9 cellular contexts compared by ENCODE assay signal in the genomic region with DNA sequence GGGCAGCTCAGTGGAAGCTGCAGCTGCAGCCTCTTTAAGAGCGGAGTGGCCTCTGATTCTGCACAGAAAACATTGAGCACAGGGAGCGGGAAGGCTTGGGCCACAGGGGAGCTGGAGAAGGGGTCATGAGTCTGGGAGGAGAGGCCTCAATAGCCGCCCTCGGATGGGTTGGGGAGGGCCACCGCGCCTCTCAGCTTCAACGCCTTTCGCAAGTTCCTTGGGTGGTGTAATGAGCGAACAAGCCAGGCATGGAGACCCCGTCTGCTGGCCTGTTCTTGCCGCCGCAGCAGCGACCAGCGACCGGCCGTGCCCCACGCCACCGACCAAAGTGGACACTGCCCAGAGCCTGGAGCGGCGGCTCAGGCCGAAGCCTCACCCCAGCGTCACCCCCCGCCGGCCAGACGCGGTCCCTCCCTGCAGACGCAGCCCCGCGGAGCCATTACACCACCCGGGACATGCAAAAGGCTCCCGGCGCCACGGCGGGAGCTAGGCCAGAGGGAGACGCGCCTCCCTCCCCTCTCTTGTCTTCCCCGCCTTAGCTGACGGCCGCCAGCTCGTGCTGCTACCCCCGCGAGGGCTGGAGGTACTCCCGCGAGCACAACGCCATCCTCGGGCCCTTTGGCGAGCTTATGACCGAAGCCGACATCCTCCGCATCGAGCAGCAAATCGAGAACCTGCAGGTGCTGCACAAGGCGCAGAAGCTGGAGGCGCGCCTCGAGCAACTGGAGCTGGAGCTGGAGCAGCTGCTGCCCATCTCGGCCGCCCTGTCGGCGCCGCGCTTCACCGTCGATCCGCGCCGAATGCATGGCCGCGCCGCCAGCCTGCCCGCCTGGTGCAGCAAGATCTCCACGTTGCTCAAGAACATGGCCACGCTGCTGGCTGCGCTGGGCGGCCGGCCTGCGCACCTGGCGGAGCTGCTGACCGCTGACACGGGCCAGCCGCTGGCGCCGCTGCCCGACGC. TPM values are rescaled to one million over a fixed set of nuclear protein-coding genes. Genes with fewer than 3 reads are reported as not detected.
DNase-seq lines count a peak whose midpoint lies in the region; FAIRE-seq and TF ChIP-seq lines count a peak whose summit lies in the region.
"Not testable (repeated sequence)": the region's sequence is repeated elsewhere in the genome, so short reads cannot be mapped to it uniquely, and the experiment has no call there.
"Had no signal": no experiment of that assay in that cellular context is flagged by ENCODE, and none has a peak within 500 bp of the region (broad histone marks: within the 10 kb centered on the region; RNA-seq: fewer than 3 reads in every experiment).

No MANE protein-coding gene starts in this region.

- not testable (repeated sequence) for H3K9me3 ChIP-seq in CD4-positive, alpha-beta memory T cell (ENCODE audit: control insufficient read depth in 1 of 2, low read length in 2 of 2); HUES6 (ENCODE audit: control insufficient read depth, insufficient read depth, low read depth, low read length); adipocyte (ENCODE audit: control insufficient read depth, low read length); endothelial cell of umbilical vein (replicated peaks; ENCODE audit: control insufficient read depth, insufficient read depth, low read length); keratinocyte (ENCODE audit: control insufficient read depth, low read depth, low read length); trophoblast cell (ENCODE audit: insufficient read depth, low read depth, low read length)

- TF ChIP-seq POLR2A in endothelial cell of umbilical vein (IDR thresholded peaks at IDR 0.05; ENCODE audit: low read depth, low read length): not testable (repeated sequence)

- H3K4ac ChIP-seq in trophoblast cell (ENCODE audit: low read depth, low read length): not testable (repeated sequence)

- intact Hi-C loops in CD4-positive, alpha-beta memory T cell (cut with micrococcal nuclease); endothelial cell of umbilical vein (cut with micrococcal nuclease): not testable (repeated sequence)

- H2BK12ac ChIP-seq in trophoblast cell (ENCODE audit: low read length): not testable (repeated sequence)

- DNase-seq in CD4-positive, alpha-beta memory T cell: peak in 1 of 5 donors; percentile 27
- peak; percentile 38 for DNase-seq in activated CD4-positive, alpha-beta T cell treated with anti-CD3 and anti-CD28 coated beads for 48 hours
- DNase-seq in adipocyte (ENCODE audit: low read depth) (peak; percentile 24), trophoblast cell (peak; percentile 12 to 45)
- DNase-seq in endothelial cell of umbilical vein (ENCODE audit: low read depth, low spot score); keratinocyte (ENCODE audit: low read depth, low spot score): not testable (repeated sequence)

- H2BK5ac ChIP-seq in trophoblast cell (ENCODE audit: low read depth, low read length, poor library complexity): not testable (repeated sequence)

- no CpG with 5 or more reads among the region's 85 CpGs for WGBS in trophoblast cell (ENCODE audit: extremely low coverage, insufficient coverage, insufficient read length)

- not testable (repeated sequence) for H4K91ac ChIP-seq in trophoblast cell (ENCODE audit: low read depth, low read length)

- not testable (repeated sequence) for H3K36me3 Mint-ChIP-seq in CD4-positive, alpha-beta memory T cell

- H3K9ac ChIP-seq in HUES6 (ENCODE audit: low read length); adipocyte (ENCODE audit: low read length); endothelial cell of umbilical vein (replicated peaks; ENCODE audit: extremely low read depth, insufficient read depth, low read length); keratinocyte (ENCODE audit: control insufficient read depth, extremely low read depth, insufficient read depth, low read length); trophoblast cell (ENCODE audit: low read length): not testable (repeated sequence)

- not testable (repeated sequence) for TF ChIP-seq CTCF in endothelial cell of umbilical vein (IDR thresholded peaks at IDR 0.05; ENCODE audit: extremely low read depth in 1 of 2, insufficient read depth in 1 of 2, low read depth in 1 of 2, low read length in 2 of 2); keratinocyte (optimal IDR thresholded peaks at IDR 0.05 in 1 of 3, IDR thresholded peaks at IDR 0.05 in 1 of 3, conservative IDR thresholded peaks at IDR 0.05 in 1 of 3; ENCODE audit: extremely low read depth in 1 of 3, insufficient read depth in 2 of 3, low read length in 3 of 3)

- H3K27ac Mint-ChIP-seq in CD4-positive, alpha-beta memory T cell: peak overlapping the region in 1 of 7 donors; percentile 66

- not testable (repeated sequence) for H4K12ac ChIP-seq in trophoblast cell (ENCODE audit: low read depth, low read length)

- not testable (repeated sequence) for BruUV-seq in endothelial cell of umbilical vein (replicated peaks; lab: Mats Ljungman, UMichigan)

- POLR2A ChIA-PET in CD4-positive, alpha-beta memory T cell (lab: Charles Lee; ENCODE audit: partially characterized antibody): interaction anchor here (0.8 to 18.5 kb wide), 8 partner anchors 6 to 428 kb away, joined by 3 to 390 read pairs (median 4); a partner anchor contains a TSS
- POLR2A ChIA-PET in endothelial cell of umbilical vein (lab: Charles Lee): not testable (repeated sequence)

- H3K23ac ChIP-seq in trophoblast cell (ENCODE audit: low read length): not testable (repeated sequence)

- FAIRE-seq in endothelial cell of umbilical vein (lab: Jason Lieb, UNC); keratinocyte (lab: Jason Lieb, UNC): not testable (repeated sequence)

- H3K27me3 Mint-ChIP-seq in CD4-positive, alpha-beta memory T cell: peaks cover 16 to 20% of the 10 kb centered on the region in 2 donors

- H3K4me2 ChIP-seq in endothelial cell of umbilical vein (ENCODE audit: insufficient read depth, low read length); trophoblast cell (ENCODE audit: low read length): not testable (repeated sequence)
- peak overlapping the region; percentile 22 for H3K4me2 ChIP-seq in keratinocyte (ENCODE audit: control insufficient read depth, extremely low read depth, insufficient read depth, low read depth, low read length)

- peaks cover 13 to 39% (median 26%) of the 10 kb centered on the region in 4 donors for H3K4me1 Mint-ChIP-seq in CD4-positive, alpha-beta memory T cell

- CTCF ChIA-PET in CD4-positive, alpha-beta memory T cell (lab: Charles Lee; ENCODE audit: partially characterized antibody): interaction anchor here (0.8 to 2.6 kb wide), 12 partner anchors 9 to 100 kb away, joined by 3 to 18 read pairs (median 5); a partner anchor contains a TSS
- CTCF ChIA-PET in endothelial cell of umbilical vein (lab: Charles Lee): interaction anchor here (0.7 to 2.4 kb wide), 4 partner anchors 11 to 18 kb away, joined by 3 to 8 read pairs (median 4); no protein-coding TSS in a partner anchor

- H3K9me1 ChIP-seq in endothelial cell of umbilical vein (replicated peaks; ENCODE audit: control insufficient read depth, extremely low read depth, insufficient read depth, low read length); keratinocyte (ENCODE audit: control insufficient read depth, extremely low read depth, insufficient read depth, low read length): not testable (repeated sequence)

- H3K18ac ChIP-seq in trophoblast cell (ENCODE audit: low read length): not testable (repeated sequence)

- dilution Hi-C loops in endothelial cell of umbilical vein (cut with MboI; ENCODE audit: extremely low pct_ligation_motif_present, low sequenced_read_pairs); keratinocyte (cut with MboI; ENCODE audit: extremely low pct_ligation_motif_present, low sequenced_read_pairs): not testable (repeated sequence)

- H4K20me1 ChIP-seq in endothelial cell of umbilical vein (replicated peaks; ENCODE audit: control insufficient read depth, extremely low read depth, insufficient read depth, low read length); keratinocyte (ENCODE audit: control insufficient read depth, extremely low read depth, insufficient read depth, low read length): not testable (repeated sequence)

- not testable (repeated sequence) for H3K79me1 ChIP-seq in trophoblast cell (ENCODE audit: low read length)

- H3K36me3 ChIP-seq in CD4-positive, alpha-beta memory T cell (ENCODE audit: insufficient read depth, low read length); HUES6 (ENCODE audit: control insufficient read depth, insufficient read depth, low read length); adipocyte (ENCODE audit: control insufficient read depth, insufficient read depth, low read length, severe bottlenecking); endothelial cell of umbilical vein (ENCODE audit: control insufficient read depth in 2 of 2, extremely low read depth in 1 of 2, insufficient read depth in 2 of 2, low read length in 2 of 2); keratinocyte (ENCODE audit: control insufficient read depth in 2 of 2, extremely low read depth in 1 of 2, insufficient read depth in 2 of 2, low read length in 2 of 2); trophoblast cell (ENCODE audit: control insufficient read depth in 1 of 2, insufficient read depth in 2 of 2, low read length in 2 of 2): not testable (repeated sequence)

- not testable (repeated sequence) for H3K14ac ChIP-seq in trophoblast cell (ENCODE audit: low read length)

- H3K9me3 Mint-ChIP-seq in CD4-positive, alpha-beta memory T cell: not testable (repeated sequence)

- H3K27me3 ChIP-seq in CD4-positive, alpha-beta memory T cell (ENCODE audit: insufficient read depth, low read length); trophoblast cell (ENCODE audit: insufficient read depth, low read length): not testable (repeated sequence)
- H3K27me3 ChIP-seq in HUES6 (ENCODE audit: control insufficient read depth, insufficient read depth, low read length): peaks cover 40% of the 10 kb centered on the region
- peaks cover 39% of the 10 kb centered on the region for H3K27me3 ChIP-seq in adipocyte (replicated peaks; ENCODE audit: control insufficient read depth, insufficient read depth, low read length)
- H3K27me3 ChIP-seq in endothelial cell of umbilical vein (ENCODE audit: control insufficient read depth in 2 of 2, insufficient read depth in 2 of 2, low read length in 2 of 2): peaks cover 45 to 49% of the 10 kb centered on the region in 2 experiments
- peaks cover 47% of the 10 kb centered on the region for H3K27me3 ChIP-seq in keratinocyte (ENCODE audit: control insufficient read depth, extremely low read depth, insufficient read depth, low read length)

- H2AK5ac ChIP-seq in trophoblast cell (ENCODE audit: low read length): not testable (repeated sequence)

- not testable (repeated sequence) for H3K27ac ChIP-seq in CD4-positive, alpha-beta memory T cell (ENCODE audit: low read depth, low read length); HUES6 (ENCODE audit: low read depth, low read length); endothelial cell of umbilical vein (ENCODE audit: insufficient read depth, low read depth, low read length); keratinocyte (ENCODE audit: control insufficient read depth, insufficient read depth, low read length); trophoblast cell (ENCODE audit: low read depth, low read length)

- H2BK120ac ChIP-seq in trophoblast cell (ENCODE audit: insufficient read depth, low read length, poor library complexity): not testable (repeated sequence)

- not testable (repeated sequence) for H3K4me3 ChIP-seq in CD4-positive, alpha-beta memory T cell (ENCODE audit: low read length in 2 of 2); adipocyte (ENCODE audit: low read length); endothelial cell of umbilical vein (replicated peaks in 1 of 3; ENCODE audit: insufficient read depth in 1 of 3, low read depth in 1 of 3, low read length in 3 of 3); keratinocyte (ENCODE audit: control insufficient read depth in 2 of 3, extremely low read depth in 1 of 3, insufficient read depth in 2 of 3, low read depth in 1 of 3, low read length in 3 of 3); trophoblast cell (ENCODE audit: low read depth, low read length)
- H3K4me3 ChIP-seq in HUES6 (ENCODE audit: low read depth, low read length): peak overlapping the region; percentile 39; the same call in 1 of the 2 replicates

- not testable (repeated sequence) for H2AFZ ChIP-seq in endothelial cell of umbilical vein (ENCODE audit: low read depth, low read length); keratinocyte (ENCODE audit: control insufficient read depth, low read length); trophoblast cell (ENCODE audit: insufficient read depth, low read length, poor library complexity)

- H4K8ac ChIP-seq in trophoblast cell (ENCODE audit: low read depth, low read length): not testable (repeated sequence)

- not testable (repeated sequence) for H3K79me2 ChIP-seq in endothelial cell of umbilical vein (ENCODE audit: control insufficient read depth, insufficient read depth, low read length); keratinocyte (ENCODE audit: control insufficient read depth, insufficient read depth, low read length); trophoblast cell (ENCODE audit: control insufficient read depth, insufficient read depth, low read length, poor library complexity)

- not testable (repeated sequence) for H3K4me1 ChIP-seq in CD4-positive, alpha-beta memory T cell (ENCODE audit: insufficient read depth, low read length); adipocyte (ENCODE audit: control insufficient read depth, insufficient read depth, low read length); endothelial cell of umbilical vein (ENCODE audit: control insufficient read depth, extremely low read depth, insufficient read depth, low read length); keratinocyte (ENCODE audit: control insufficient read depth, extremely low read depth, insufficient read depth, low read length); trophoblast cell (ENCODE audit: control insufficient read depth in 1 of 2, insufficient read depth in 2 of 2, low read length in 2 of 2)
- peaks cover 17% of the 10 kb centered on the region for H3K4me1 ChIP-seq in HUES6 (ENCODE audit: control insufficient read depth, insufficient read depth, low read length)

- peak overlapping the region; percentile 6 to 77 (median 43) for H3K4me3 Mint-ChIP-seq in CD4-positive, alpha-beta memory T cell

RNA-seq across cellular contexts. Expression of a gene that starts 11.8 kb away (rescaled TPM):
- 100 to 1,000 TPM; 392 to 415 TPM for total RNA-seq in CD4-positive, alpha-beta memory T cell
- polyA plus RNA-seq in CD4-positive, alpha-beta memory T cell: 10 to 100 TPM; 28.9 to 60.7 TPM
- total RNA-seq in endothelial cell of umbilical vein: 33.9 and 48.7 TPM in 2 replicates
- 38.8 and 52.9 TPM in 2 replicates for polyA plus RNA-seq in endothelial cell of umbilical vein
- 8.5 and 11.8 TPM in 2 replicates for polyA plus RNA-seq in endothelial cell of umbilical vein (2011; cell fraction: cytosol; rRNA removed)
- polyA plus RNA-seq in endothelial cell of umbilical vein (2011; cell fraction: nucleus; rRNA removed): 247 and 252 TPM in 2 replicates
- polyA plus RNA-seq in endothelial cell of umbilical vein (2012): 18.0 and 27.4 TPM in 2 replicates
- 11.2 and 23.6 TPM in 2 replicates for polyA minus RNA-seq in endothelial cell of umbilical vein
- not detected for polyA minus RNA-seq in endothelial cell of umbilical vein (2011; cell fraction: cytosol; rRNA and poly(A)+ RNA removed)
- polyA minus RNA-seq in endothelial cell of umbilical vein (2011; cell fraction: nucleus; rRNA and poly(A)+ RNA removed): 31.3 and 39.8 TPM in 2 replicates
- polyA plus RNA-seq in keratinocyte: 12.2 to 35.8 TPM (median 12.4 TPM) in 3 replicates
- 7.1 TPM for polyA plus RNA-seq in keratinocyte (2011; ENCODE audit: low read depth)
- polyA plus RNA-seq in keratinocyte (2011; cell fraction: cytosol; rRNA removed): 3.6 and 6.6 TPM in 2 replicates
- polyA plus RNA-seq in keratinocyte (2011; cell fraction: nucleus; rRNA removed): 100 and 140 TPM in 2 replicates
- polyA plus RNA-seq in keratinocyte (2012; ENCODE audit: low replicate concordance): 16.7 and 29.9 TPM in 2 replicates
- polyA minus RNA-seq in keratinocyte: 11.3 to 20.1 TPM (median 11.4 TPM) in 3 replicates
- polyA minus RNA-seq in keratinocyte (2011; cell fraction: cytosol; rRNA and poly(A)+ RNA removed): 6.1 TPM
- 17.1 and 23.7 TPM in 2 replicates for polyA minus RNA-seq in keratinocyte (2011; cell fraction: nucleus; rRNA and poly(A)+ RNA removed)
- 22.6 and 23.0 TPM in 2 replicates for polyA plus RNA-seq in trophoblast cell (2013)

RNA-seq across cellular contexts. Expression of a gene that starts 29.6 kb away (rescaled TPM):
- 10 to 100 TPM; 10.9 to 13.5 TPM for total RNA-seq in CD4-positive, alpha-beta memory T cell
- polyA plus RNA-seq in CD4-positive, alpha-beta memory T cell: 1 to 10 TPM in 1 of 2 donors, under 1 TPM in 1; 0.48 to 1.8 TPM
- 0.71 and 2.2 TPM in 2 replicates for total RNA-seq in endothelial cell of umbilical vein
- polyA plus RNA-seq in endothelial cell of umbilical vein (0.46 and 0.54 TPM in 2 replicates), keratinocyte (0.47 to 3.6 TPM (median 1.2 TPM) in 3 replicates)
- polyA plus RNA-seq in endothelial cell of umbilical vein (2011; cell fraction: cytosol; rRNA removed): 0.07 and 0.17 TPM in 2 replicates
- polyA plus RNA-seq in endothelial cell of umbilical vein (2011; cell fraction: nucleus; rRNA removed): 0.76 and 0.80 TPM in 2 replicates
- polyA plus RNA-seq in endothelial cell of umbilical vein (2012): 0.71 and 0.75 TPM in 2 replicates
- polyA minus RNA-seq in endothelial cell of umbilical vein (0.13 TPM in 1 of 2 replicates, not detected in the other), keratinocyte (0.48 to 4.3 TPM (median 2.2 TPM) in 3 replicates)
- 4.0 TPM for polyA minus RNA-seq in endothelial cell of umbilical vein (2011; cell fraction: cytosol; rRNA and poly(A)+ RNA removed)
- polyA minus RNA-seq in endothelial cell of umbilical vein (2011; cell fraction: nucleus; rRNA and poly(A)+ RNA removed): 0.34 TPM in 1 of 2 replicates, not detected in the other
- 4.3 TPM for polyA plus RNA-seq in keratinocyte (2011; ENCODE audit: low read depth)
- polyA plus RNA-seq in keratinocyte (2011; cell fraction: cytosol; rRNA removed): 1.0 and 4.6 TPM in 2 replicates
- polyA plus RNA-seq in keratinocyte (2011; cell fraction: nucleus; rRNA removed): 7.3 and 11.3 TPM in 2 replicates
- polyA plus RNA-seq in keratinocyte (2012; ENCODE audit: low replicate concordance): 2.4 and 17.9 TPM in 2 replicates
- 13.4 TPM for polyA minus RNA-seq in keratinocyte (2011; cell fraction: cytosol; rRNA and poly(A)+ RNA removed)
- polyA minus RNA-seq in keratinocyte (2011; cell fraction: nucleus; rRNA and poly(A)+ RNA removed): 3.1 and 3.3 TPM in 2 replicates
- polyA plus RNA-seq in trophoblast cell (2013): 5.8 and 6.9 TPM in 2 replicates
- total RNA-seq: H4, HFFc6 had no signal

RNA-seq across cellular contexts. Expression of a gene that starts 34.5 kb away (rescaled TPM):
- not detected for total RNA-seq in CD4-positive, alpha-beta memory T cell
- not detected for polyA plus RNA-seq in CD4-positive, alpha-beta memory T cell
- total RNA-seq in endothelial cell of umbilical vein: 9.4 and 13.3 TPM in 2 replicates
- polyA plus RNA-seq in endothelial cell of umbilical vein (3.6 and 3.7 TPM in 2 replicates), keratinocyte (30.1 to 51.6 TPM (median 33.9 TPM) in 3 replicates)
- 2.7 and 2.9 TPM in 2 replicates for polyA plus RNA-seq in endothelial cell of umbilical vein (2011; cell fraction: cytosol; rRNA removed)
- polyA plus RNA-seq in endothelial cell of umbilical vein (2011; cell fraction: nucleus; rRNA removed): 2.1 and 3.5 TPM in 2 replicates
- 4.7 and 12.3 TPM in 2 replicates for polyA plus RNA-seq in endothelial cell of umbilical vein (2012)
- polyA minus RNA-seq in endothelial cell of umbilical vein (2.0 and 2.4 TPM in 2 replicates), keratinocyte (26.9 to 42.5 TPM (median 37.1 TPM) in 3 replicates)
- 6.2 TPM for polyA minus RNA-seq in endothelial cell of umbilical vein (2011; cell fraction: cytosol; rRNA and poly(A)+ RNA removed)
- 1.4 and 1.5 TPM in 2 replicates for polyA minus RNA-seq in endothelial cell of umbilical vein (2011; cell fraction: nucleus; rRNA and poly(A)+ RNA removed)
- 20.4 TPM for polyA plus RNA-seq in keratinocyte (2011; ENCODE audit: low read depth)
- polyA plus RNA-seq in keratinocyte (2011; cell fraction: cytosol; rRNA removed): 32.5 and 63.3 TPM in 2 replicates
- polyA plus RNA-seq in keratinocyte (2011; cell fraction: nucleus; rRNA removed): 70.8 and 105 TPM in 2 replicates
- polyA plus RNA-seq in keratinocyte (2012; ENCODE audit: low replicate concordance): 52.0 and 70.3 TPM in 2 replicates
- polyA minus RNA-seq in keratinocyte (2011; cell fraction: cytosol; rRNA and poly(A)+ RNA removed): 90.9 TPM
- 79.5 and 80.0 TPM in 2 replicates for polyA minus RNA-seq in keratinocyte (2011; cell fraction: nucleus; rRNA and poly(A)+ RNA removed)
- 33.7 and 41.0 TPM in 2 replicates for polyA plus RNA-seq in trophoblast cell (2013)
- total RNA-seq: H4 had no signal

RNA-seq across cellular contexts. Expression of a gene that starts 37.3 kb away (rescaled TPM):
- 10 to 100 TPM; 10.4 to 11.8 TPM for total RNA-seq in CD4-positive, alpha-beta memory T cell
- 1 to 10 TPM; 1.7 to 2.0 TPM for polyA plus RNA-seq in CD4-positive, alpha-beta memory T cell
- total RNA-seq in endothelial cell of umbilical vein: 56.9 and 68.3 TPM in 2 replicates
- polyA plus RNA-seq in endothelial cell of umbilical vein (30.6 and 40.8 TPM in 2 replicates), keratinocyte (11.8 to 27.7 TPM (median 13.4 TPM) in 3 replicates)
- 15.3 and 21.4 TPM in 2 replicates for polyA plus RNA-seq in endothelial cell of umbilical vein (2011; cell fraction: cytosol; rRNA removed)
- polyA plus RNA-seq in endothelial cell of umbilical vein (2011; cell fraction: nucleus; rRNA removed): 140 and 157 TPM in 2 replicates
- 25.4 and 32.1 TPM in 2 replicates for polyA plus RNA-seq in endothelial cell of umbilical vein (2012)
- polyA minus RNA-seq in endothelial cell of umbilical vein (24.3 and 28.8 TPM in 2 replicates), keratinocyte (14.1 to 17.2 TPM (median 15.1 TPM) in 3 replicates)
- 1.3 TPM for polyA minus RNA-seq in endothelial cell of umbilical vein (2011; cell fraction: cytosol; rRNA and poly(A)+ RNA removed)
- 33.5 and 67.5 TPM in 2 replicates for polyA minus RNA-seq in endothelial cell of umbilical vein (2011; cell fraction: nucleus; rRNA and poly(A)+ RNA removed)
- 9.4 TPM for polyA plus RNA-seq in keratinocyte (2011; ENCODE audit: low read depth)
- polyA plus RNA-seq in keratinocyte (2011; cell fraction: cytosol; rRNA removed): 5.3 and 11.5 TPM in 2 replicates
- polyA plus RNA-seq in keratinocyte (2011; cell fraction: nucleus; rRNA removed): 67.6 and 102 TPM in 2 replicates
- polyA plus RNA-seq in keratinocyte (2012; ENCODE audit: low replicate concordance): 20.7 and 21.6 TPM in 2 replicates
- 19.6 TPM for polyA minus RNA-seq in keratinocyte (2011; cell fraction: cytosol; rRNA and poly(A)+ RNA removed)
- 41.2 and 42.0 TPM in 2 replicates for polyA minus RNA-seq in keratinocyte (2011; cell fraction: nucleus; rRNA and poly(A)+ RNA removed)
- 31.1 and 31.3 TPM in 2 replicates for polyA plus RNA-seq in trophoblast cell (2013)
